In the genomic region with DNA sequence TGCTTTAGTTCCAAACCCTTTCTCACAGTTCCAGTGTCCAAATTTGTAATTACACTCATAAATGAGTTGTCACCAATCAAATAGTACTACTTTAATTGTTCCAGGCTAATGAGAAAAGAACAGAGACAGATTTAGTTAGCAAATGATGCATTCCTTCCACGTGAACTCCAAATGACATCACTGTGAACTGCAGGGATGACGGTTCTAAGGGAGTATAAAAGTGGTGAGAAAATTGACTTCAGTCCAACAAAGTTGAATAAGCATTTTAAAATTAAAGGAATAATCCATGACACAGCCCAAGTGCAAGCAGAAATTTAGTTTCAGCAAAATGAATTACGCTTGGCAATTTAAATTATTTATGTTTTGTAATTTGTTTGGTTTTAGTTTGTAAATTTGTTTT, we compare ENCODE assay signal across 20 cellular contexts.
DNase-seq lines count a peak whose midpoint lies in the region; ATAC-seq, FAIRE-seq and TF ChIP-seq lines count a peak whose summit lies in the region.
"Had no signal": no experiment of that assay in that cellular context is flagged by ENCODE, and none has a peak within 500 bp of the region (broad histone marks: within the 10 kb centered on the region; RNA-seq: fewer than 3 reads in every experiment).

No MANE protein-coding gene starts in this region.

- no peak overlapping the region for H2BK5ac ChIP-seq in IMR-90 (ENCODE audit: low read depth, low read length, poor library complexity, severe bottlenecking)

- no peak overlapping the region for H4K91ac ChIP-seq in IMR-90 (ENCODE audit: insufficient read depth, low read depth, low read length)

- ATAC-seq in SK-N-SH treated with all-trans-retinoic acid at 6 μM for 48 hours (no peak), IMR-90 (ENCODE audit: low read depth) (peak; percentile 27; the same call in 1 of the 2 replicates), foreskin keratinocyte (peak; percentile 15), GM21526 (IDR thresholded peaks at IDR 0.05; ENCODE audit: low FRiP score, unreplicated experiment) (no peak), GM19324 (IDR thresholded peaks at IDR 0.05; ENCODE audit: low FRiP score, unreplicated experiment) (no peak)

- no peak for TF ChIP-seq POLR2A in IMR-90 (IDR thresholded peaks at IDR 0.05; ENCODE audit: low read depth, low read length)

- intact Hi-C loops in IMR-90 (cut with micrococcal nuclease): no loop called here

- H3K9me1 ChIP-seq in IMR-90 (ENCODE audit: insufficient read depth, low read length): 0 out of 2 replicates have a peak, but pooled peaks cover 3% of the 10 kb centered on the region

- H3K4me2 ChIP-seq in SK-N-SH: no peak overlapping the region
- no peak overlapping the region for H3K4me2 ChIP-seq in IMR-90 (ENCODE audit: low read depth, low read length)

- dilution Hi-C loops in IMR-90 (cut with HindIII; ENCODE audit: low sequenced_read_pairs, unreplicated experiment): no loop called here

- H4K8ac ChIP-seq in IMR-90 (ENCODE audit: low read depth in 2 of 2, low read length in 2 of 2): no peak overlapping the region

- H3K14ac ChIP-seq in IMR-90 (replicated peaks; ENCODE audit: low read depth, low read length): no peak overlapping the region

- WGBS in SK-N-SH (ENCODE audit: low lambda C conversion rate): 58% methylated on average over 3 of the region's 3 CpGs
- WGBS in IMR-90 (ENCODE audit: extremely low coverage in 2 of 2, insufficient read length in 1 of 2), 2 experiments: 100% methylated on average over 1 of the region's 3 CpGs; no CpG with 5 or more reads in 1 of the 2 experiments

- peak overlapping the region; percentile 42; the same call in 1 of the 2 replicates for H2AFZ ChIP-seq in SK-N-SH (ENCODE audit: low read depth)
- H2AFZ ChIP-seq in IMR-90 (replicated peaks; ENCODE audit: low read length, poor library complexity): no peak overlapping the region

- TF ChIP-seq RAD21 in SK-N-SH (IDR thresholded peaks at IDR 0.05; ENCODE audit: low read length): no peak
- no peak for TF ChIP-seq RAD21 in IMR-90 (IDR thresholded peaks at IDR 0.05; ENCODE audit: low read length)

- POLR2A ChIA-PET in SK-N-SH (lab: Yijun Ruan, JAX) (no interaction called here), IMR-90 (lab: Charles Lee; ENCODE audit: unreplicated experiment) (no interaction called here)

- CTCF ChIA-PET in SK-N-SH (lab: Yijun Ruan, JAX) (no interaction called here), IMR-90 (lab: Yijun Ruan, JAX) (no interaction called here)

- no peak for FAIRE-seq in bronchial epithelial cell (lab: Jason Lieb, UNC)
- FAIRE-seq: G401.6, GM12892, GM19239 had no signal

- H3K27me3 ChIP-seq in SK-N-SH (ENCODE audit: insufficient read depth) (no peaks in the 10 kb centered on the region), IMR-90 (ENCODE audit: control insufficient read depth, insufficient read depth, low read length) (no peaks in the 10 kb centered on the region), bronchial epithelial cell (ENCODE audit: control insufficient read depth, insufficient read depth, low read length) (no peaks in the 10 kb centered on the region), foreskin keratinocyte (no peaks in the 10 kb centered on the region)
- H3K27me3 ChIP-seq: Peyer's patch had no signal

- H3K4me1 ChIP-seq in SK-N-SH (ENCODE audit: control insufficient read depth in 1 of 2, insufficient read depth in 2 of 2, low read depth in 1 of 2, low read length in 1 of 2): no peaks in the 10 kb centered on the region; a peak in 1 of 4 replicates
- H3K4me1 ChIP-seq in IMR-90 (ENCODE audit: control insufficient read depth, insufficient read depth, low read length): no peaks in the 10 kb centered on the region; the same call in 1 of the 2 replicates
- peaks cover 9% of the 10 kb centered on the region for H3K4me1 ChIP-seq in foreskin keratinocyte
- H3K4me1 ChIP-seq: Caco-2, Peyer's patch had no signal

- no peak overlapping the region for H3K9ac ChIP-seq in SK-N-SH
- H3K9ac ChIP-seq in IMR-90 (ENCODE audit: low read depth, low read length): no peak overlapping the region

- H2AK5ac ChIP-seq in IMR-90 (ENCODE audit: low read depth, low read length): no peak overlapping the region

- no peak overlapping the region for H2BK15ac ChIP-seq in IMR-90 (ENCODE audit: low read depth, low read length)

- DNase-seq in SK-N-SH: no peak
- DNase-seq in IMR-90: peak; percentile 63
- DNase-seq in bronchial epithelial cell (ENCODE audit: low read depth): peak; percentile 57
- no peak for DNase-seq in foreskin keratinocyte
- DNase-seq in NOMO-1 (lab: John Stamatoyannopoulos, UW; ENCODE audit: unreplicated experiment in 2 of 2): no peak
- DNase-seq: Caco-2, DMS53, Karpas-422, NCI-H1417, NCI-H1930, NCI-H510A treated with DMSO at 0.1 percent for 48 hours, Peyer's patch, SIG-M5 had no signal

- H2BK20ac ChIP-seq in IMR-90 (ENCODE audit: low read depth, low read length): no peak overlapping the region

- H4K5ac ChIP-seq in IMR-90 (ENCODE audit: low read depth, low read length): no peak overlapping the region

- no peak overlapping the region for H3K27ac ChIP-seq in SK-N-SH (ENCODE audit: low read depth in 2 of 2, low read length in 1 of 2)
- no peak overlapping the region for H3K27ac ChIP-seq in IMR-90 (ENCODE audit: insufficient read depth, low read length)
- no peak overlapping the region for H3K27ac ChIP-seq in foreskin keratinocyte
- H3K27ac ChIP-seq: 22Rv1, Peyer's patch had no signal

- H3K23ac ChIP-seq in IMR-90 (ENCODE audit: low read depth, low read length): no peak overlapping the region

- no peaks in the 10 kb centered on the region for H3F3A ChIP-seq in SK-N-SH (replicated peaks; ENCODE audit: insufficient read depth)

- no peak overlapping the region for H3K18ac ChIP-seq in IMR-90 (ENCODE audit: low read depth, low read length)

- in situ Hi-C loops in IMR-90 (cut with MboI; ENCODE audit: low sequenced_read_pairs): no loop called here

- H3K4ac ChIP-seq in IMR-90 (ENCODE audit: low read depth, low read length): no peak overlapping the region

- no peak for TF ChIP-seq EP300 in SK-N-SH (IDR thresholded peaks at IDR 0.05; ENCODE audit: borderline replicate concordance in 1 of 2, low read depth in 1 of 2, low read length in 1 of 2)

- H2AK9ac ChIP-seq in IMR-90 (replicated peaks; ENCODE audit: low read depth, low read length, poor library complexity): no peak overlapping the region

- H4K20me1 ChIP-seq in SK-N-SH (ENCODE audit: insufficient read depth) (no peaks in the 10 kb centered on the region), IMR-90 (ENCODE audit: insufficient read depth, low read length) (no peaks in the 10 kb centered on the region)

- H3K9me3 ChIP-seq in SK-N-SH (no peaks in the 10 kb centered on the region), IMR-90 (ENCODE audit: control insufficient read depth, insufficient read depth, low read length) (no peaks in the 10 kb centered on the region)
- H3K9me3 ChIP-seq: Caco-2, Peyer's patch had no signal

- BruUV-seq in IMR-90 (replicated peaks; lab: Mats Ljungman, UMichigan): no TSS peak

- TF ChIP-seq CTCF in SK-N-SH (IDR thresholded peaks at IDR 0.05) (no peak), IMR-90 (conservative IDR thresholded peaks at IDR 0.05; ENCODE audit: low read depth, low read length) (no peak), bronchial epithelial cell (IDR thresholded peaks at IDR 0.05; ENCODE audit: insufficient read depth, low read length, severe bottlenecking) (no peak), foreskin keratinocyte (conservative IDR thresholded peaks at IDR 0.05) (no peak)

- no peaks in the 10 kb centered on the region for H3K79me1 ChIP-seq in IMR-90 (ENCODE audit: low read depth in 1 of 2, low read length in 2 of 2)

- H3K9me2 ChIP-seq in SK-N-SH: no peaks in the 10 kb centered on the region

- no peaks in the 10 kb centered on the region for H3K36me3 ChIP-seq in SK-N-SH (replicated peaks in 1 of 2; ENCODE audit: control insufficient read depth in 1 of 2, insufficient read depth in 2 of 2, low read length in 1 of 2)
- H3K36me3 ChIP-seq in IMR-90 (ENCODE audit: control insufficient read depth, insufficient read depth, low read length): no peaks in the 10 kb centered on the region
- H3K36me3 ChIP-seq in bronchial epithelial cell (ENCODE audit: control insufficient read depth, insufficient read depth, low read length): no peaks in the 10 kb centered on the region
- H3K36me3 ChIP-seq: Peyer's patch had no signal

- no peak overlapping the region for H3K56ac ChIP-seq in IMR-90 (ENCODE audit: extremely low read depth, insufficient read depth, low read length)

- no peak overlapping the region for H3K4me3 ChIP-seq in SK-N-SH (ENCODE audit: low read depth in 2 of 2, low read length in 1 of 2)
- no peak overlapping the region for H3K4me3 ChIP-seq in IMR-90 (ENCODE audit: insufficient read depth, low read depth, low read length)
- H3K4me3 ChIP-seq in bronchial epithelial cell (ENCODE audit: low read depth, low read length): no peak overlapping the region
- H3K4me3 ChIP-seq: Peyer's patch had no signal

- no peaks in the 10 kb centered on the region for H3K79me2 ChIP-seq in SK-N-SH (ENCODE audit: insufficient read depth)

- H2BK120ac ChIP-seq in IMR-90 (ENCODE audit: low read depth, low read length): no peak overlapping the region

TF ChIP-seq in SK-N-SH, 30 proteins besides CTCF, POLR2A, EP300 and RAD21:
- no peak for TF ChIP-seq FOXJ3 (CRISPR knock-in tag; IDR thresholded peaks at IDR 0.05)
- TF ChIP-seq, protein P1, sequence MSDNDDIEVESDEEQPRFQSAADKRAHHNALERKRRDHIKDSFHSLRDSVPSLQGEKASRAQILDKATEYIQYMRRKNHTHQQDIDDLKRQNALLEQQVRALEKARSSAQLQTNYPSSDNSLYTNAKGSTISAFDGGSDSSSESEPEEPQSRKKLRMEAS (IDR thresholded peaks at IDR 0.05; ENCODE audit: low read depth): no peak
TF ChIP-seq in SK-N-SH: peak in this region for 0.

TF ChIP-seq in SK-N-SH treated with all-trans-retinoic acid at 6 μM for 48 hours, 23 proteins besides CTCF, POLR2A, EP300 and RAD21 (continues in another document):
- no peak for TF ChIP-seq ZFP3 (CRISPR knock-in tag; IDR thresholded peaks at IDR 0.05)
- TF ChIP-seq ZNF565 (CRISPR knock-in tag; conservative IDR thresholded peaks at IDR 0.05; ENCODE audit: low read depth): no peak

TF ChIP-seq in IMR-90, 13 proteins besides CTCF, POLR2A, EP300 and RAD21:
- TF ChIP-seq CHD1 (IDR thresholded peaks at IDR 0.05; ENCODE audit: low read depth, low read length): no peak
- no peak for TF ChIP-seq RFX5 (IDR thresholded peaks at IDR 0.05; ENCODE audit: low read depth, low read length)
- TF ChIP-seq MAZ (IDR thresholded peaks at IDR 0.05; ENCODE audit: borderline replicate concordance, low read depth, low read length): no peak

Comparison
In these comparisons a context has a peak if more than half of its experiments do, and no peak if none do; other contexts are left out.
1. DNase-seq: peak in IMR-90 (single experiment) and bronchial epithelial cell (single experiment); none in SK-N-SH (single experiment), foreskin keratinocyte (0 of 2) and NOMO-1 (0 of 2).
2. ATAC-seq: peak in IMR-90 (single experiment) and foreskin keratinocyte (single experiment); none in SK-N-SH treated with all-trans-retinoic acid at 6 μM for 48 hours (single experiment), GM21526 (single experiment) and GM19324 (single experiment).